Comparison of ENCODE assay signal across 1 cellular context in the genomic region with DNA sequence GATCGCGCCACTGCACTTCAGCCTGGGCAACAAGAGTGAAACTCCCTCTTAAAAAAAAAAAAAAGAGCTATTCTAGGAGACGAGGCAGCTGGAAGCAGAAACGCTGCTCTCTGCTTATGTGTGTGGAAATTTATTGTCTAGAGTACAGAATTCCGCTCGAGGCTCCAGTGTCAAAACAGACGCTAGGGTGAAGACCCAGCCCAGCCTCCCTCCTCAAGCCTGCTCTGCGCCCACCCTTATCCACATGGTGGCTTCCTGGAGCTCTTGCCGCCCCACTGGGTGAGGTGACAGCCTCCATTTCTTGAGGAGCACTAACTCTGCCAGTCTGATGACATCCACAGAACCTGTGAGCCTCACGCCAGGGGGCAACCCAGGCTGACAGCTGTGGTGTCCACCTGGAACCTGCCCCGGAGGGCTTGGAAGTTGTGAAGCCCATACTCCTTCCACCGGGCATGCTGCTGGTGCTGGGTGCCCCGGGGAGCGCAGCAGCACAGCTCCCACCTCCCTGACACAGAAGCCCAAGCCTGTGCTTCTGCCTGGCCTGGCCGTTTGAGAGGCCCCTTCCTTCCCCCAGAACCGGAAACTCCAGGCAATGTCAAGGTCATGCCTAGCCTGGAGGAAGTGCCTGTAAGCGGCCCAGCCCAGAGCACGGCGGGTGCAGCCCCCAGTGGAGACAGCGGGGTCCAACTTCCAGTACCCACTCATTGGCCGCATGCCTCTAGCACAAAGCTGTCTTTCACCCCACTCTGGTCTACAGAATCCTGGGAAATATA.
TF ChIP-seq lines count a peak whose summit lies in the region.

No MANE protein-coding gene starts in this region.

TF ChIP-seq in HepG2, 621 proteins besides CTCF, POLR2A, EP300 and RAD21 (continued from another document and continues in another):
- TF ChIP-seq, protein P1, sequence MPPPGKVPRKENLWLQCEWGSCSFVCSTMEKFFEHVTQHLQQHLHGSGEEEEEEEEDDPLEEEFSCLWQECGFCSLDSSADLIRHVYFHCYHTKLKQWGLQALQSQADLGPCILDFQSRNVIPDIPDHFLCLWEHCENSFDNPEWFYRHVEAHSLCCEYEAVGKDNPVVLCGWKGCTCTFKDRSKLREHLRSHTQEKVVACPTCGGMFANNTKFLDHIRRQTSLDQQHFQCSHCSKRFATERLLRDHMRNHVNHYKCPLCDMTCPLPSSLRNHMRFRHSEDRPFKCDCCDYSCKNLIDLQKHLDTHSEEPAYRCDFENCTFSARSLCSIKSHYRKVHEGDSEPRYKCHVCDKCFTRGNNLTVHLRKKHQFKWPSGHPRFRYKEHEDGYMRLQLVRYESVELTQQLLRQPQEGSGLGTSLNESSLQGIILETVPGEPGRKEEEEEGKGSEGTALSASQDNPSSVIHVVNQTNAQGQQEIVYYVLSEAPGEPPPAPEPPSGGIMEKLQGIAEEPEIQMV (CRISPR knock-in tag; IDR thresholded peaks at IDR 0.05; ENCODE audit: low read depth) = no peak
- TF ChIP-seq, protein P2, sequence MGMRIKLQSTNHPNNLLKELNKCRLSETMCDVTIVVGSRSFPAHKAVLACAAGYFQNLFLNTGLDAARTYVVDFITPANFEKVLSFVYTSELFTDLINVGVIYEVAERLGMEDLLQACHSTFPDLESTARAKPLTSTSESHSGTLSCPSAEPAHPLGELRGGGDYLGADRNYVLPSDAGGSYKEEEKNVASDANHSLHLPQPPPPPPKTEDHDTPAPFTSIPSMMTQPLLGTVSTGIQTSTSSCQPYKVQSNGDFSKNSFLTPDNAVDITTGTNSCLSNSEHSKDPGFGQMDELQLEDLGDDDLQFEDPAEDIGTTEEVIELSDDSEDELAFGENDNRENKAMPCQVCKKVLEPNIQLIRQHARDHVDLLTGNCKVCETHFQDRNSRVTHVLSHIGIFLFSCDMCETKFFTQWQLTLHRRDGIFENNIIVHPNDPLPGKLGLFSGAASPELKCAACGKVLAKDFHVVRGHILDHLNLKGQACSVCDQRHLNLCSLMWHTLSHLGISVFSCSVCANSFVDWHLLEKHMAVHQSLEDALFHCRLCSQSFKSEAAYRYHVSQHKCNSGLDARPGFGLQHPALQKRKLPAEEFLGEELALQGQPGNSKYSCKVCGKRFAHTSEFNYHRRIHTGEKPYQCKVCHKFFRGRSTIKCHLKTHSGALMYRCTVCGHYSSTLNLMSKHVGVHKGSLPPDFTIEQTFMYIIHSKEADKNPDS (CRISPR knock-in tag; IDR thresholded peaks at IDR 0.05) = no peak
- no peak for TF ChIP-seq ZNF12 (CRISPR knock-in tag; IDR thresholded peaks at IDR 0.05)
- TF ChIP-seq, protein P3, sequence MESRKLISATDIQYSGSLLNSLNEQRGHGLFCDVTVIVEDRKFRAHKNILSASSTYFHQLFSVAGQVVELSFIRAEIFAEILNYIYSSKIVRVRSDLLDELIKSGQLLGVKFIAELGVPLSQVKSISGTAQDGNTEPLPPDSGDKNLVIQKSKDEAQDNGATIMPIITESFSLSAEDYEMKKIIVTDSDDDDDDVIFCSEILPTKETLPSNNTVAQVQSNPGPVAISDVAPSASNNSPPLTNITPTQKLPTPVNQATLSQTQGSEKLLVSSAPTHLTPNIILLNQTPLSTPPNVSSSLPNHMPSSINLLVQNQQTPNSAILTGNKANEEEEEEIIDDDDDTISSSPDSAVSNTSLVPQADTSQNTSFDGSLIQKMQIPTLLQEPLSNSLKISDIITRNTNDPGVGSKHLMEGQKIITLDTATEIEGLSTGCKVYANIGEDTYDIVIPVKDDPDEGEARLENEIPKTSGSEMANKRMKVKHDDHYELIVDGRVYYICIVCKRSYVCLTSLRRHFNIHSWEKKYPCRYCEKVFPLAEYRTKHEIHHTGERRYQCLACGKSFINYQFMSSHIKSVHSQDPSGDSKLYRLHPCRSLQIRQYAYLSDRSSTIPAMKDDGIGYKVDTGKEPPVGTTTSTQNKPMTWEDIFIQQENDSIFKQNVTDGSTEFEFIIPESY (CRISPR knock-in tag; IDR thresholded peaks at IDR 0.05) = peak; percentile 89
- no peak for TF ChIP-seq SYNCRIP (IDR thresholded peaks at IDR 0.05; ENCODE audit: insufficient read depth, low read depth, low read length)
- TF ChIP-seq, protein P4, sequence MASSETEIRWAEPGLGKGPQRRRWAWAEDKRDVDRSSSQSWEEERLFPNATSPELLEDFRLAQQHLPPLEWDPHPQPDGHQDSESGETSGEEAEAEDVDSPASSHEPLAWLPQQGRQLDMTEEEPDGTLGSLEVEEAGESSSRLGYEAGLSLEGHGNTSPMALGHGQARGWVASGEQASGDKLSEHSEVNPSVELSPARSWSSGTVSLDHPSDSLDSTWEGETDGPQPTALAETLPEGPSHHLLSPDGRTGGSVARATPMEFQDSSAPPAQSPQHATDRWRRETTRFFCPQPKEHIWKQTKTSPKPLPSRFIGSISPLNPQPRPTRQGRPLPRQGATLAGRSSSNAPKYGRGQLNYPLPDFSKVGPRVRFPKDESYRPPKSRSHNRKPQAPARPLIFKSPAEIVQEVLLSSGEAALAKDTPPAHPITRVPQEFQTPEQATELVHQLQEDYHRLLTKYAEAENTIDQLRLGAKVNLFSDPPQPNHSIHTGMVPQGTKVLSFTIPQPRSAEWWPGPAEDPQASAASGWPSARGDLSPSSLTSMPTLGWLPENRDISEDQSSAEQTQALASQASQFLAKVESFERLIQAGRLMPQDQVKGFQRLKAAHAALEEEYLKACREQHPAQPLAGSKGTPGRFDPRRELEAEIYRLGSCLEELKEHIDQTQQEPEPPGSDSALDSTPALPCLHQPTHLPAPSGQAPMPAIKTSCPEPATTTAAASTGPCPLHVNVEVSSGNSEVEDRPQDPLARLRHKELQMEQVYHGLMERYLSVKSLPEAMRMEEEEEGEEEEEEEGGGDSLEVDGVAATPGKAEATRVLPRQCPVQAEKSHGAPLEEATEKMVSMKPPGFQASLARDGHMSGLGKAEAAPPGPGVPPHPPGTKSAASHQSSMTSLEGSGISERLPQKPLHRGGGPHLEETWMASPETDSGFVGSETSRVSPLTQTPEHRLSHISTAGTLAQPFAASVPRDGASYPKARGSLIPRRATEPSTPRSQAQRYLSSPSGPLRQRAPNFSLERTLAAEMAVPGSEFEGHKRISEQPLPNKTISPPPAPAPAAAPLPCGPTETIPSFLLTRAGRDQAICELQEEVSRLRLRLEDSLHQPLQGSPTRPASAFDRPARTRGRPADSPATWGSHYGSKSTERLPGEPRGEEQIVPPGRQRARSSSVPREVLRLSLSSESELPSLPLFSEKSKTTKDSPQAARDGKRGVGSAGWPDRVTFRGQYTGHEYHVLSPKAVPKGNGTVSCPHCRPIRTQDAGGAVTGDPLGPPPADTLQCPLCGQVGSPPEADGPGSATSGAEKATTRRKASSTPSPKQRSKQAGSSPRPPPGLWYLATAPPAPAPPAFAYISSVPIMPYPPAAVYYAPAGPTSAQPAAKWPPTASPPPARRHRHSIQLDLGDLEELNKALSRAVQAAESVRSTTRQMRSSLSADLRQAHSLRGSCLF (CRISPR knock-in tag; IDR thresholded peaks at IDR 0.05; ENCODE audit: borderline replicate concordance) = no peak
- TF ChIP-seq ZEB1 (IDR thresholded peaks at IDR 0.05; ENCODE audit: insufficient replicate concordance, low read depth) = no peak
- TF ChIP-seq ZNF180 (CRISPR knock-in tag; IDR thresholded peaks at IDR 0.05; ENCODE audit: borderline replicate concordance, low read depth) = no peak
- TF ChIP-seq PHF20 (CRISPR knock-in tag; IDR thresholded peaks at IDR 0.05) = no peak
- no peak for TF ChIP-seq NFATC3 (CRISPR knock-in tag; IDR thresholded peaks at IDR 0.05)
- TF ChIP-seq ZNF263 (CRISPR knock-in tag; IDR thresholded peaks at IDR 0.05) = no peak
- TF ChIP-seq REPIN1 (CRISPR knock-in tag; IDR thresholded peaks at IDR 0.05; ENCODE audit: borderline replicate concordance, low read depth) = no peak
- TF ChIP-seq, protein P5, sequence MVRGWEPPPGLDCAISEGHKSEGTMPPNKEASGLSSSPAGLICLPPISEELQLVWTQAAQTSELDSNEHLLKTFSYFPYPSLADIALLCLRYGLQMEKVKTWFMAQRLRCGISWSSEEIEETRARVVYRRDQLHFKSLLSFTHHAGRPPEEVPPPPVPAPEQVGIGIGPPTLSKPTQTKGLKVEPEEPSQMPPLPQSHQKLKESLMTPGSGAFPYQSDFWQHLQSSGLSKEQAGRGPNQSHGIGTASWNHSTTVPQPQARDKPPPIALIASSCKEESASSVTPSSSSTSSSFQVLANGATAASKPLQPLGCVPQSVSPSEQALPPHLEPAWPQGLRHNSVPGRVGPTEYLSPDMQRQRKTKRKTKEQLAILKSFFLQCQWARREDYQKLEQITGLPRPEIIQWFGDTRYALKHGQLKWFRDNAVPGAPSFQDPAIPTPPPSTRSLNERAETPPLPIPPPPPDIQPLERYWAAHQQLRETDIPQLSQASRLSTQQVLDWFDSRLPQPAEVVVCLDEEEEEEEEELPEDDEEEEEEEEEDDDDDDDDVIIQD (CRISPR knock-in tag; IDR thresholded peaks at IDR 0.05; ENCODE audit: low read depth) = no peak
- TF ChIP-seq ZNF460 (CRISPR knock-in tag; IDR thresholded peaks at IDR 0.05; ENCODE audit: borderline replicate concordance) = no peak
- TF ChIP-seq, protein P6, sequence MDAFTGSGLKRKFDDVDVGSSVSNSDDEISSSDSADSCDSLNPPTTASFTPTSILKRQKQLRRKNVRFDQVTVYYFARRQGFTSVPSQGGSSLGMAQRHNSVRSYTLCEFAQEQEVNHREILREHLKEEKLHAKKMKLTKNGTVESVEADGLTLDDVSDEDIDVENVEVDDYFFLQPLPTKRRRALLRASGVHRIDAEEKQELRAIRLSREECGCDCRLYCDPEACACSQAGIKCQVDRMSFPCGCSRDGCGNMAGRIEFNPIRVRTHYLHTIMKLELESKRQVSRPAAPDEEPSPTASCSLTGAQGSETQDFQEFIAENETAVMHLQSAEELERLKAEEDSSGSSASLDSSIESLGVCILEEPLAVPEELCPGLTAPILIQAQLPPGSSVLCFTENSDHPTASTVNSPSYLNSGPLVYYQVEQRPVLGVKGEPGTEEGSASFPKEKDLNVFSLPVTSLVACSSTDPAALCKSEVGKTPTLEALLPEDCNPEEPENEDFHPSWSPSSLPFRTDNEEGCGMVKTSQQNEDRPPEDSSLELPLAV (CRISPR knock-in tag; conservative IDR thresholded peaks at IDR 0.05; ENCODE audit: low read depth) = no peak
- no peak for TF ChIP-seq NFYC (CRISPR knock-in tag; IDR thresholded peaks at IDR 0.05)
- no peak for TF ChIP-seq TBX3 (IDR thresholded peaks at IDR 0.05; ENCODE audit: borderline replicate concordance)
- TF ChIP-seq ZNF768 (CRISPR knock-in tag; IDR thresholded peaks at IDR 0.05) = no peak
- TF ChIP-seq EHMT2 (IDR thresholded peaks at IDR 0.05; ENCODE audit: borderline replicate concordance, low read depth, low read length) = no peak
- no peak for TF ChIP-seq ZNF432 (CRISPR knock-in tag; IDR thresholded peaks at IDR 0.05; ENCODE audit: borderline replicate concordance)
- TF ChIP-seq, protein P7, sequence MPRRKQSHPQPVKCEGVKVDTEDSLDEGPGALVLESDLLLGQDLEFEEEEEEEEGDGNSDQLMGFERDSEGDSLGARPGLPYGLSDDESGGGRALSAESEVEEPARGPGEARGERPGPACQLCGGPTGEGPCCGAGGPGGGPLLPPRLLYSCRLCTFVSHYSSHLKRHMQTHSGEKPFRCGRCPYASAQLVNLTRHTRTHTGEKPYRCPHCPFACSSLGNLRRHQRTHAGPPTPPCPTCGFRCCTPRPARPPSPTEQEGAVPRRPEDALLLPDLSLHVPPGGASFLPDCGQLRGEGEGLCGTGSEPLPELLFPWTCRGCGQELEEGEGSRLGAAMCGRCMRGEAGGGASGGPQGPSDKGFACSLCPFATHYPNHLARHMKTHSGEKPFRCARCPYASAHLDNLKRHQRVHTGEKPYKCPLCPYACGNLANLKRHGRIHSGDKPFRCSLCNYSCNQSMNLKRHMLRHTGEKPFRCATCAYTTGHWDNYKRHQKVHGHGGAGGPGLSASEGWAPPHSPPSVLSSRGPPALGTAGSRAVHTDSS (CRISPR knock-in tag; conservative IDR thresholded peaks at IDR 0.05) = no peak
- no peak for TF ChIP-seq SIN3B (IDR thresholded peaks at IDR 0.05; ENCODE audit: low read length)
- TF ChIP-seq ZNF720 (CRISPR knock-in tag; IDR thresholded peaks at IDR 0.05) = no peak
- 0 out of 2 replicates have a peak, but pooled peaks have one; percentile 40 for TF ChIP-seq ZFP36L1 (CRISPR knock-in tag; IDR thresholded peaks at IDR 0.05)
- no peak for TF ChIP-seq CHCHD3 (CRISPR knock-in tag; IDR thresholded peaks at IDR 0.05)
- no peak for TF ChIP-seq TP53 (CRISPR knock-in tag; conservative IDR thresholded peaks at IDR 0.05)
- TF ChIP-seq, protein P8, sequence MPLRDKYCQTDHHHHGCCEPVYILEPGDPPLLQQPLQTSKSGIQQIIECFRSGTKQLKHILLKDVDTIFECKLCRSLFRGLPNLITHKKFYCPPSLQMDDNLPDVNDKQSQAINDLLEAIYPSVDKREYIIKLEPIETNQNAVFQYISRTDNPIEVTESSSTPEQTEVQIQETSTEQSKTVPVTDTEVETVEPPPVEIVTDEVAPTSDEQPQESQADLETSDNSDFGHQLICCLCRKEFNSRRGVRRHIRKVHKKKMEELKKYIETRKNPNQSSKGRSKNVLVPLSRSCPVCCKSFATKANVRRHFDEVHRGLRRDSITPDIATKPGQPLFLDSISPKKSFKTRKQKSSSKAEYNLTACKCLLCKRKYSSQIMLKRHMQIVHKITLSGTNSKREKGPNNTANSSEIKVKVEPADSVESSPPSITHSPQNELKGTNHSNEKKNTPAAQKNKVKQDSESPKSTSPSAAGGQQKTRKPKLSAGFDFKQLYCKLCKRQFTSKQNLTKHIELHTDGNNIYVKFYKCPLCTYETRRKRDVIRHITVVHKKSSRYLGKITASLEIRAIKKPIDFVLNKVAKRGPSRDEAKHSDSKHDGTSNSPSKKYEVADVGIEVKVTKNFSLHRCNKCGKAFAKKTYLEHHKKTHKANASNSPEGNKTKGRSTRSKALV (CRISPR knock-in tag; IDR thresholded peaks at IDR 0.05) = no peak
- TF ChIP-seq, protein P9, sequence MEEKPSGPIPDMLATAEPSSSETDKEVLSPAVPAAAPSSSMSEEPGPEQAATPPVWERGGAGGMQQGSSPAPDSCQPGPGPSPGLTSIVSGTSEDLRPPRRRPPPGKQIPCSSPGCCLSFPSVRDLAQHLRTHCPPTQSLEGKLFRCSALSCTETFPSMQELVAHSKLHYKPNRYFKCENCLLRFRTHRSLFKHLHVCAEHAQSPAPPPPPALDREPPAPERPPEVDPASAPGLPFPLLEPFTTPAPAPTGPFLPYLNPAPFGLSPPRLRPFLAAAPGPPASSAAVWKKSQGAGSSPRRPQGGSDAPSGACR (CRISPR knock-in tag; IDR thresholded peaks at IDR 0.05) = no peak
- TF ChIP-seq, protein P10, sequence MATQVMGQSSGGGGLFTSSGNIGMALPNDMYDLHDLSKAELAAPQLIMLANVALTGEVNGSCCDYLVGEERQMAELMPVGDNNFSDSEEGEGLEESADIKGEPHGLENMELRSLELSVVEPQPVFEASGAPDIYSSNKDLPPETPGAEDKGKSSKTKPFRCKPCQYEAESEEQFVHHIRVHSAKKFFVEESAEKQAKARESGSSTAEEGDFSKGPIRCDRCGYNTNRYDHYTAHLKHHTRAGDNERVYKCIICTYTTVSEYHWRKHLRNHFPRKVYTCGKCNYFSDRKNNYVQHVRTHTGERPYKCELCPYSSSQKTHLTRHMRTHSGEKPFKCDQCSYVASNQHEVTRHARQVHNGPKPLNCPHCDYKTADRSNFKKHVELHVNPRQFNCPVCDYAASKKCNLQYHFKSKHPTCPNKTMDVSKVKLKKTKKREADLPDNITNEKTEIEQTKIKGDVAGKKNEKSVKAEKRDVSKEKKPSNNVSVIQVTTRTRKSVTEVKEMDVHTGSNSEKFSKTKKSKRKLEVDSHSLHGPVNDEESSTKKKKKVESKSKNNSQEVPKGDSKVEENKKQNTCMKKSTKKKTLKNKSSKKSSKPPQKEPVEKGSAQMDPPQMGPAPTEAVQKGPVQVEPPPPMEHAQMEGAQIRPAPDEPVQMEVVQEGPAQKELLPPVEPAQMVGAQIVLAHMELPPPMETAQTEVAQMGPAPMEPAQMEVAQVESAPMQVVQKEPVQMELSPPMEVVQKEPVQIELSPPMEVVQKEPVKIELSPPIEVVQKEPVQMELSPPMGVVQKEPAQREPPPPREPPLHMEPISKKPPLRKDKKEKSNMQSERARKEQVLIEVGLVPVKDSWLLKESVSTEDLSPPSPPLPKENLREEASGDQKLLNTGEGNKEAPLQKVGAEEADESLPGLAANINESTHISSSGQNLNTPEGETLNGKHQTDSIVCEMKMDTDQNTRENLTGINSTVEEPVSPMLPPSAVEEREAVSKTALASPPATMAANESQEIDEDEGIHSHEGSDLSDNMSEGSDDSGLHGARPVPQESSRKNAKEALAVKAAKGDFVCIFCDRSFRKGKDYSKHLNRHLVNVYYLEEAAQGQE (IDR thresholded peaks at IDR 0.05; ENCODE audit: borderline replicate concordance in 1 of 2, low read depth in 1 of 2, low read length in 2 of 2) = no peak
